ENCODE assay signal across 17 cellular contexts in the genomic region with DNA sequence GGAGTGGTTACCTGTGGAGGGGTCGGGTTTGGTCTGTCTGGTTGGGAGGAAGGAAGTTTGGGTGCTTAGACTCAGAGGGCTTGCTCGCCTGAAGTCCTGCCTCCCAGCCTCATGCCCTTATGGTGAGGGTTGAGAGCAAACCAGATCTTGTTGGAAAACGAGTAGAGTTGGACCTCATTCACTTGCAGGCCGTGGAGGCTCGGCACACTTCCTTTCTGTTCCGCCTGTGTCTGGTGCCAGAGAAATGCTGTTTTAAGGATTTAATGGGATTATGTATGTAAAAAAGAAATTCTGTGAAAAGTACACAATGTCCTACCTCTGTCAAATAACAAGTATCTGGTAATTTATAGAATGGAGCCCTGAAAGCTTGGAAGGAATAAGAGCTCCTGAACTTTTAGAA. TPM values are rescaled to one million over a fixed set of nuclear protein-coding genes. Genes with fewer than 3 reads are reported as not detected.
"Had no signal": no experiment of that assay in that cellular context is flagged by ENCODE, and none has a peak within 500 bp of the region (broad histone marks: within the 10 kb centered on the region; RNA-seq: fewer than 3 reads in every experiment).

No MANE protein-coding gene starts in this region.

- H3K4me3 Mint-ChIP-seq: activated CD8-positive, alpha-beta T cell treated with anti-CD3 and anti-CD28 coated beads for 36 hours; activated T-helper 1 cell treated with anti-CD3 and anti-CD28 coated beads, Interleukin-12 subunit alpha, Interleukin-12 subunit beta, Interleukin-2, Interleukin-4 antibody, amounts not matched to agents 30 ng/mL and 10 ng/mL and 1 ng/mL, durations not matched to agents 14 hours and 24 hours and 36 hours; neural crest cell; stimulated activated memory B cell treated with anti-CD40 and anti-IgM and Interleukin-4, amounts not matched to agents 10 μg/mL and 1 μg/mL and 100 μg/mL, for 72 hours had no signal

- H3K27me3 ChIP-seq: pancreas, upper lobe of left lung had no signal

- H3K27ac ChIP-seq: pancreas had no signal

- ATAC-seq: activated CD8-positive, alpha-beta T cell treated with anti-CD3 and anti-CD28 coated beads for 36 hours; left lobe of liver; pancreas; stimulated activated memory B cell treated with anti-CD40 and anti-IgM and Interleukin-4, amounts not matched to agents 10 μg/mL and 1 μg/mL and 100 μg/mL, for 72 hours had no signal

- H3K36me3 Mint-ChIP-seq: stimulated activated memory B cell treated with anti-CD40 and anti-IgM and Interleukin-4, amounts not matched to agents 10 μg/mL and 1 μg/mL and 100 μg/mL, for 72 hours had no signal

- H3K4me3 ChIP-seq: pancreas, spleen, upper lobe of left lung had no signal

- H3K9me3 ChIP-seq: pancreas, spleen, upper lobe of left lung had no signal

- H3K4me1 Mint-ChIP-seq: stimulated activated memory B cell treated with anti-CD40 and anti-IgM and Interleukin-4, amounts not matched to agents 10 μg/mL and 1 μg/mL and 100 μg/mL, for 72 hours had no signal

- H3K27ac Mint-ChIP-seq: activated CD8-positive, alpha-beta T cell treated with anti-CD3 and anti-CD28 coated beads for 36 hours; activated T-helper 1 cell treated with anti-CD3 and anti-CD28 coated beads, Interleukin-12 subunit alpha, Interleukin-12 subunit beta, Interleukin-2, Interleukin-4 antibody, amounts not matched to agents 30 ng/mL and 10 ng/mL and 1 ng/mL, durations not matched to agents 14 hours and 24 hours and 36 hours; stimulated activated memory B cell treated with anti-CD40 and anti-IgM and Interleukin-4, amounts not matched to agents 10 μg/mL and 1 μg/mL and 100 μg/mL, for 72 hours had no signal

- H3K9me3 Mint-ChIP-seq: activated CD8-positive, alpha-beta T cell treated with anti-CD3 and anti-CD28 coated beads for 36 hours; activated T-helper 1 cell treated with anti-CD3 and anti-CD28 coated beads, Interleukin-12 subunit alpha, Interleukin-12 subunit beta, Interleukin-2, Interleukin-4 antibody, amounts not matched to agents 30 ng/mL and 10 ng/mL and 1 ng/mL, durations not matched to agents 14 hours and 24 hours and 36 hours; neural crest cell had no signal

- DNase-seq: activated CD4-positive, alpha-beta T cell treated with anti-CD3 and anti-CD28 coated beads for 4 hours; activated CD8-positive, alpha-beta memory T cell treated with anti-CD3 and anti-CD28 coated beads, Interleukin-2, amount 50 U/mL, for 48 hours; activated CD8-positive, alpha-beta T cell treated with anti-CD3 and anti-CD28 coated beads for 36 hours; activated naive CD4-positive, alpha-beta T cell; central memory CD4-positive, alpha-beta T cell; cortex of kidney; effector CD8-positive, alpha-beta T cell; mesenchymal stem cell; pancreas; spleen; stimulated activated CD4-positive, alpha-beta T cell treated with anti-CD3 and anti-CD28 coated beads, Interleukin-1b, Interleukin-23, amount 100 ng/mL, for 48 hours; T-helper 1 cell; upper lobe of left lung had no signal

RNA-seq across cellular contexts. Expression of a gene that starts 29.6 kb away (rescaled TPM):
- total RNA-seq: activated CD8-positive, alpha-beta T cell treated with anti-CD3 and anti-CD28 coated beads for 36 hours; activated T-helper 1 cell treated with anti-CD3 and anti-CD28 coated beads, Interleukin-12 subunit alpha, Interleukin-12 subunit beta, Interleukin-2, Interleukin-4 antibody, amounts not matched to agents 30 ng/mL and 10 ng/mL and 1 ng/mL, durations not matched to agents 14 hours and 24 hours and 36 hours; neural crest cell had no signal
